In the genomic region with DNA sequence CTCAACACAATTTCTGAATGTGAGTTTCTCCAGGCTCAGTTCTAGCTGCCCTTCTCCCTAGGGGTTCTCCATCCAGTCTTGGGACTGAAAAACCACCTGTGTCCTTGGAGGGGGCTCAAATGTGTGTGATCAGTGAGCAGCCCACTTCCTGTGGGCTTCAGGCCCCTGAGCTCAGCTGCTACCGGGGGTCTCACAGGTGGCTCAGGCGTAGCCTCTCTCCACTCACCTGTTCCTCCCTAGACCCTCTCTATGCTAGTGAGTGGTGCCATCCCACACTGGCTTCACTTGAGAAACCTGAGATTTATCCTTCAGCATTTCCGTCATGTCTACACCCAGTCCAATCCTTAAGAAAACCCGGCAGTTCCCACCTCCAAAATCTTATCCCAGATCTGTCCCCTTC, we compare ENCODE assay signal across 14 cellular contexts. TPM values are rescaled to one million over a fixed set of nuclear protein-coding genes. Genes with fewer than 3 reads are reported as not detected.
DNase-seq lines count a peak whose midpoint lies in the region; ATAC-seq and TF ChIP-seq lines count a peak whose summit lies in the region.
"Had no signal": no experiment of that assay in that cellular context is flagged by ENCODE, and none has a peak within 500 bp of the region (broad histone marks: within the 10 kb centered on the region; RNA-seq: fewer than 3 reads in every experiment).

No MANE protein-coding gene starts in this region.

- CTCF ChIA-PET in CD4-positive, alpha-beta T cell (lab: Charles Lee) = no interaction called here

- H4K20me1 ChIP-seq in hepatocyte (ENCODE audit: insufficient read depth, poor library complexity, severe bottlenecking) = no peaks in the 10 kb centered on the region

- no peaks in the 10 kb centered on the region for H3K79me2 ChIP-seq in hepatocyte

- no peaks in the 10 kb centered on the region for H3K9me3 ChIP-seq in CD4-positive, alpha-beta T cell (ENCODE audit: control insufficient read depth, low read length)
- H3K9me3 ChIP-seq in T-helper 17 cell (ENCODE audit: control insufficient read depth, low read length, poor library complexity, severe bottlenecking) (no peaks in the 10 kb centered on the region), hepatocyte (ENCODE audit: low read depth) (no peaks in the 10 kb centered on the region), prostate gland (no peaks in the 10 kb centered on the region)

- no peaks in the 10 kb centered on the region for H3K9me2 ChIP-seq in hepatocyte (replicated peaks; ENCODE audit: insufficient read depth)

- ATAC-seq in CD4-positive, alpha-beta T cell (ENCODE audit: poor library complexity) = no peak
- ATAC-seq in T-helper 17 cell = no peak
- no peak for ATAC-seq in HG02571 (IDR thresholded peaks at IDR 0.05; ENCODE audit: unreplicated experiment)

- no peaks in the 10 kb centered on the region for H3K27me3 ChIP-seq in CD4-positive, alpha-beta T cell (ENCODE audit: control insufficient read depth, insufficient read depth, low read length)
- H3K27me3 ChIP-seq in hepatocyte (no peaks in the 10 kb centered on the region), prostate gland (replicated peaks; ENCODE audit: insufficient read depth) (no peaks in the 10 kb centered on the region)

- H3K4me1 ChIP-seq in hepatocyte (ENCODE audit: insufficient read depth) (no peaks in the 10 kb centered on the region), prostate gland (replicated peaks) (no peaks in the 10 kb centered on the region)

- no peak overlapping the region for H2AFZ ChIP-seq in hepatocyte

- no peak overlapping the region for H3K4me3 Mint-ChIP-seq in CD4-positive, alpha-beta T cell
- no peak overlapping the region for H3K4me3 Mint-ChIP-seq in T-helper 17 cell
- H3K4me3 Mint-ChIP-seq: CD4-positive, alpha-beta memory T cell had no signal

- H3K4me3 ChIP-seq in hepatocyte = no peak overlapping the region
- no peak overlapping the region for H3K4me3 ChIP-seq in prostate gland

- no peak for TF ChIP-seq POLR2A in prostate gland (IDR thresholded peaks at IDR 0.05)

- no peak overlapping the region for H3K4me2 ChIP-seq in hepatocyte

- no peaks in the 10 kb centered on the region for H3K27me3 Mint-ChIP-seq in CD4-positive, alpha-beta T cell
- H3K27me3 Mint-ChIP-seq in T-helper 17 cell = no peaks in the 10 kb centered on the region
- H3K27me3 Mint-ChIP-seq: CD4-positive, alpha-beta memory T cell had no signal

- peaks cover 17% of the 10 kb centered on the region for H3K4me1 Mint-ChIP-seq in CD4-positive, alpha-beta T cell (ENCODE audit: low read depth)
- H3K4me1 Mint-ChIP-seq in T-helper 17 cell = peaks cover 11% of the 10 kb centered on the region

- H3K27ac ChIP-seq in CD4-positive, alpha-beta T cell (ENCODE audit: low read depth, low read length) = no peak overlapping the region
- H3K27ac ChIP-seq in hepatocyte (peak overlapping the region; percentile 39), prostate gland (peak overlapping the region; percentile 32 to 70)

- H3K9me3 Mint-ChIP-seq in CD4-positive, alpha-beta T cell = no peaks in the 10 kb centered on the region
- H3K9me3 Mint-ChIP-seq: CD4-positive, alpha-beta memory T cell had no signal

- 95% methylated on average over 4 of the region's 4 CpGs for WGBS in hepatocyte (ENCODE audit: low lambda C conversion rate, missing lambda C conversion rate)
- 93% methylated on average over 4 of the region's 4 CpGs for WGBS in prostate gland

- DNase-seq in CD4-positive, alpha-beta T cell = no peak
- DNase-seq in T-helper 17 cell = no peak
- no peak for DNase-seq in hepatocyte (ENCODE audit: low spot score)
- DNase-seq in prostate gland (ENCODE audit: low spot score) = no peak
- DNase-seq in head of caudate nucleus = no peak
- no peak for DNase-seq in stimulated activated CD4-positive, alpha-beta T cell treated with anti-CD3 and anti-CD28 coated beads, Interleukin-2, amount 100 ng/mL, for 48 hours
- DNase-seq: AML-193; CD4-positive, alpha-beta memory T cell; DMS79; MM.1S; NCI-H2029; NCI-H510A treated with DMSO at 0.1 percent for 48 hours; SHP77 treated with DMSO at 0.1 percent for 48 hours had no signal

- intact Hi-C loops in CD4-positive, alpha-beta T cell (cut with DNase I, micrococcal nuclease) = no loop called here
- intact Hi-C loops in prostate gland (cut with DNase I) = no loop called here
- intact Hi-C loops in head of caudate nucleus (cut with DNase I) = no loop called here

- no peak for TF ChIP-seq CTCF in CD4-positive, alpha-beta T cell (IDR thresholded peaks at IDR 0.05)
- TF ChIP-seq CTCF in hepatocyte (IDR thresholded peaks at IDR 0.05; ENCODE audit: poor library complexity) = no peak
- TF ChIP-seq CTCF in prostate gland (IDR thresholded peaks at IDR 0.05) = no peak

- H3K36me3 Mint-ChIP-seq in CD4-positive, alpha-beta T cell (ENCODE audit: low read depth) = peaks cover 84% of the 10 kb centered on the region
- H3K36me3 Mint-ChIP-seq in T-helper 17 cell (ENCODE audit: low read depth) = peaks cover 16% of the 10 kb centered on the region

- peak overlapping the region; percentile 28 for H3K27ac Mint-ChIP-seq in CD4-positive, alpha-beta T cell
- H3K27ac Mint-ChIP-seq in T-helper 17 cell = peak overlapping the region; percentile 81

- H3K36me3 ChIP-seq in hepatocyte (replicated peaks; ENCODE audit: insufficient read depth, low read depth) (no peaks in the 10 kb centered on the region), prostate gland (peaks cover 3 to 7% of the 10 kb centered on the region in 2 donors)

- POLR2A ChIA-PET in CD4-positive, alpha-beta T cell (lab: Charles Lee) = no interaction called here

RNA-seq across cellular contexts. Expression of a gene that starts 39.8 kb away (rescaled TPM):
- 10 to 100 TPM; 85.0 to 86.0 TPM for total RNA-seq in CD4-positive, alpha-beta T cell
- total RNA-seq in T-helper 17 cell (100 to 1,000 TPM; 109 to 122 TPM), hepatocyte (82.9 and 117 TPM in 2 replicates), prostate gland (100 to 1,000 TPM; 106 to 188 TPM)
- 120 and 124 TPM in 2 replicates for polyA plus RNA-seq in hepatocyte
